In the genomic region with DNA sequence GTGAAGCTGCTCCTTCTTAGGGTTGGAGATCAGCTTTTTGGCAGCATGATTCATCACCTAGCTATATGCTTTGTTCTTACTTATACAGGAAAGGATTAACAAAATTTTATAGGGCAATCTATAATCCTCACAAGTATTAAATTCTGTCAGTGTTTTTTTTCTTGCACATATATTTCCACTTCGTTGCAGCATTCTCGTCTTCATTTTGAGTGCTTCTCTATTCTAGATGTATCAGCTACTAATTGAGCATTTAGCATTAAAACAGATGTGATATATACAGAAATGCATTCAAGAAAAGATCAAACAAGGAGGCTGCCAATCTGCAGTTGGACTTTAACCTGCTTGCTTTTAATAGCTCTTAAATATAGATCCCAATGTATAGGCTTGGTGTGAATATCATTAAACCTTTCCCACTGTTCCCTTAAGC, we compare ENCODE assay signal across 34 cellular contexts. TPM values are rescaled to one million over a fixed set of nuclear protein-coding genes. Genes with fewer than 3 reads are reported as not detected.
"Had no signal": no experiment of that assay in that cellular context is flagged by ENCODE, and none has a peak within 500 bp of the region (broad histone marks: within the 10 kb centered on the region; RNA-seq: fewer than 3 reads in every experiment).

No MANE protein-coding gene starts in this region.

- DNase-seq: activated CD4-positive, alpha-beta memory T cell treated with anti-CD3 and anti-CD28 coated beads for 36 hours; activated CD4-positive, alpha-beta T cell treated with anti-CD3 and anti-CD28 coated beads, Interleukin-2, amount 10 ng/mL, durations not matched to agents 24 days and 14 days; activated CD8-positive, alpha-beta memory T cell treated with anti-CD3 and anti-CD28 coated beads, Interleukin-2, amount 50 U/mL, for 4 hours; activated gamma-delta T cell; activated naive CD4-positive, alpha-beta T cell treated with anti-CD3 and anti-CD28 coated beads, Interleukin-2, amount 50 U/mL, for 16 hours; activated T-cell treated with anti-CD3 and anti-CD28 coated beads, Interleukin-2, amount 50 U/mL, for 1 hour; amniotic stem cell; caudate nucleus; cortex of kidney; effector memory CD8-positive, alpha-beta T cell; foreskin melanocyte; heart right ventricle; kidney glomerular epithelial cell; left lung; lower lobe of right lung; mesenchymal stem cell; naive thymus-derived CD8-positive, alpha-beta T cell; nucleus accumbens; psoas muscle; stimulated activated CD4-positive, alpha-beta T cell treated with anti-CD3 and anti-CD28 coated beads, Interleukin-15, amount 100 ng/mL, for 24 hours; stimulated activated CD4-positive, alpha-beta T cell treated with anti-CD3 and anti-CD28 coated beads, Interleukin-2, amount 100 ng/mL, for 24 hours; stimulated activated naive B cell treated with anti-CD40 and anti-IgM and Interleukin-4, amounts not matched to agents 10 μg/mL and 1 μg/mL and 100 μg/mL, for 72 hours; stomach; T-helper 9 cell; thyroid gland; upper lobe of right lung; WERI-Rb-1 had no signal

- ATAC-seq: activated CD4-positive, CD25-positive, alpha-beta regulatory T cell treated with anti-CD3 and anti-CD28 coated beads, Interleukin-2, amount 50 U/mL, for 24 hours; effector memory CD8-positive, alpha-beta T cell; heart right ventricle; left lung; lower lobe of right lung; naive thymus-derived CD8-positive, alpha-beta T cell; stimulated activated naive B cell treated with anti-CD40 and anti-IgM and Interleukin-4, amounts not matched to agents 10 μg/mL and 1 μg/mL and 100 μg/mL, for 72 hours had no signal

RNA-seq across cellular contexts. Expression of gene CTXN3, which starts 3.6 kb away (rescaled TPM):
- total RNA-seq: activated CD4-positive, alpha-beta memory T cell treated with anti-CD3 and anti-CD28 coated beads for 36 hours; activated CD4-positive, alpha-beta T cell treated with anti-CD3 and anti-CD28 coated beads, Interleukin-2, amount 10 ng/mL, durations not matched to agents 24 days and 14 days; activated CD8-positive, alpha-beta memory T cell treated with anti-CD3 and anti-CD28 coated beads for 36 hours; chondrocyte; endothelial cell of umbilical vein; glomerular endothelial cell; heart right ventricle; left lung; lower lobe of right lung; naive thymus-derived CD8-positive, alpha-beta T cell; neural crest cell; right atrium auricular region; stomach; thyroid gland; upper lobe of right lung had no signal

RNA-seq across cellular contexts. Expression of gene CCDC192, which starts 57.9 kb away (rescaled TPM):
- total RNA-seq: activated CD4-positive, alpha-beta memory T cell treated with anti-CD3 and anti-CD28 coated beads for 36 hours; activated CD4-positive, alpha-beta T cell treated with anti-CD3 and anti-CD28 coated beads, Interleukin-2, amount 10 ng/mL, durations not matched to agents 24 days and 14 days; activated CD8-positive, alpha-beta memory T cell treated with anti-CD3 and anti-CD28 coated beads for 36 hours; chondrocyte; endothelial cell of umbilical vein; glomerular endothelial cell; left lung; lower lobe of right lung; naive thymus-derived CD8-positive, alpha-beta T cell; right atrium auricular region; upper lobe of right lung had no signal
